ENCODE assay signal across 16 cellular contexts in the genomic region with DNA sequence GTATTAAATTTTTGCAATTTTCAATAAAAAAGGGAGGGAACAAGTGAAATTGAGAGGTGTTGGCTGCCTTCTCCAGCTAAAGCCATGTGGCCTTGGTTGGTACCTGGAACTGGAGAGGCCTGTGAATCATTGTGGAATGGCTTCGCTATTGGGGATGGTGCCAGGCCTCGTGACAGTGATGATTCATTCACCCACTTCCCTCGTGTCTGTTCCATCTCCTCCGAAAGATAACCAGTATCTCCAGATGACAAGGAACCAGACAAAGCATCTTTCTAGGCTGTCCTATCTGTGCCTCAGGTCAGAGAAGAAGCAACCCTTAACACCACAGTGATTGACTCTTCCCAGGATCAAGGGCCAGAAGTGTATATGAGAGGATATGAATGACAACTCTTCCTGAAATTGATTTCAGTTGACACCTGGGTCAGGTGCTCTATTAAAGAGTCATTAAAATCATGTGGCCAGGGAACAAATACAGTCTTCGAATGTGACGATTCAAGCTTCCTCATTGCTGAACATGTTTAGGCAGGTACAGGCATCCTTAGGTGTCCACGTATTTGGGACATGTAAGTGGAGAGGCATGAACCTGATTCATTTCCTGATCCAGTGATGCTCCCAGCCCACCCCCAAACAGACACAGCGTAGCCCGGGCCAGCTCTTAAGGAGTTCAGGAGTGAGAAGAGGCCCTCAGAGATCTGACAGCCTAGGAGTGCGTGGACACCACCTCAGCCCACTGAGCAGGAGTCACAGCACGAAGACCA. TPM values are rescaled to one million over a fixed set of nuclear protein-coding genes. Genes with fewer than 3 reads are reported as not detected.
A peak's percentile ranks its signal among the peaks of the same experiment; 100 is the strongest.
DNase-seq lines count a peak whose midpoint lies in the region; ATAC-seq, FAIRE-seq and TF ChIP-seq lines count a peak whose summit lies in the region.
"Had no signal": no experiment of that assay in that cellular context is flagged by ENCODE, and none has a peak within 500 bp of the region (broad histone marks: within the 10 kb centered on the region; RNA-seq: fewer than 3 reads in every experiment).

A gene with protein sequence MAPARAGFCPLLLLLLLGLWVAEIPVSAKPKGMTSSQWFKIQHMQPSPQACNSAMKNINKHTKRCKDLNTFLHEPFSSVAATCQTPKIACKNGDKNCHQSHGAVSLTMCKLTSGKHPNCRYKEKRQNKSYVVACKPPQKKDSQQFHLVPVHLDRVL (plus strand): TSS at position 687 of the 758 bp plus-strand sequence. CDS start 631 bp downstream, outside the sequence.

- H3K27ac Mint-ChIP-seq in nephron progenitor cell, result peak within 1 kb of the TSS; percentile 36
- no peak within 1 kb of the TSS for H3K27ac Mint-ChIP-seq in activated T-cell treated with anti-CD3 and anti-CD28 coated beads, Interleukin-2, amount 50 U/mL, for 72 hours
- H3K27ac Mint-ChIP-seq in activated CD4-positive, alpha-beta T cell treated with anti-CD3 and anti-CD28 coated beads for 36 hours, result no peak within 1 kb of the TSS
- H3K27ac Mint-ChIP-seq: activated T-helper 1 cell treated with anti-CD3 and anti-CD28 coated beads, Interleukin-12 subunit alpha, Interleukin-12 subunit beta, Interleukin-2, Interleukin-4 antibody, amounts not matched to agents 30 ng/mL and 10 ng/mL and 1 ng/mL, durations not matched to agents 14 hours and 24 hours and 36 hours; natural killer cell treated with Interleukin-12 subunit alpha and Interleukin-12 subunit beta and Interleukin-15 and Interleukin-18, amount 100 ng/mL, for 72 hours had no signal

- TF ChIP-seq CTCF in AG10803 (conservative IDR thresholded peaks at IDR 0.05; ENCODE audit: low read length) (no peak), epithelial cell of esophagus (IDR thresholded peaks at IDR 0.05; ENCODE audit: insufficient read depth, low read depth, low read length, missing control alignments) (no peak), nephron progenitor cell (IDR thresholded peaks at IDR 0.05) (no peak)

- DNase-seq in AG10803 (ENCODE audit: low read depth) (peak; percentile 58), RCC 7860 (ENCODE audit: low spot score) (peak; percentile 16), epithelial cell of esophagus (ENCODE audit: low read depth) (peak; percentile 98), nephron progenitor cell (no peak), NCI-H526 (lab: John Stamatoyannopoulos, UW) (no peak)
- no peak for DNase-seq in activated T-cell treated with anti-CD3 and anti-CD28 coated beads, Interleukin-2, amount 50 U/mL, for 72 hours
- no peak for DNase-seq in activated CD4-positive, alpha-beta T cell treated with anti-CD3 and anti-CD28 coated beads for 36 hours
- DNase-seq: cortex of kidney; NCI-H1694; OCI-M1; stimulated activated CD4-positive, alpha-beta T cell treated with anti-CD3 and anti-CD28 coated beads, Interleukin-4, amount 100 ng/mL, for 4 hours; tibial artery had no signal

- no peak for FAIRE-seq in RCC 7860 (lab: Jason Lieb, UNC)
- FAIRE-seq: TTC549 had no signal

- H3K4me3 Mint-ChIP-seq in nephron progenitor cell, result no peak within 1 kb of the TSS
- no peak within 1 kb of the TSS for H3K4me3 Mint-ChIP-seq in activated T-cell treated with anti-CD3 and anti-CD28 coated beads, Interleukin-2, amount 50 U/mL, for 72 hours
- H3K4me3 Mint-ChIP-seq in activated CD4-positive, alpha-beta T cell treated with anti-CD3 and anti-CD28 coated beads for 36 hours, result no peak within 1 kb of the TSS
- H3K4me3 Mint-ChIP-seq: activated T-helper 1 cell treated with anti-CD3 and anti-CD28 coated beads, Interleukin-12 subunit alpha, Interleukin-12 subunit beta, Interleukin-2, Interleukin-4 antibody, amounts not matched to agents 30 ng/mL and 10 ng/mL and 1 ng/mL, durations not matched to agents 14 hours and 24 hours and 36 hours; natural killer cell treated with Interleukin-12 subunit alpha and Interleukin-12 subunit beta and Interleukin-15 and Interleukin-18, amount 100 ng/mL, for 72 hours had no signal

- H3K36me3 Mint-ChIP-seq in nephron progenitor cell (ENCODE audit: low read depth), result no peaks in the 10 kb centered on the region
- H3K36me3 Mint-ChIP-seq in activated T-cell treated with anti-CD3 and anti-CD28 coated beads, Interleukin-2, amount 50 U/mL, for 72 hours (ENCODE audit: insufficient read depth in 2 of 2), result no peaks in the 10 kb centered on the region
- no peaks in the 10 kb centered on the region for H3K36me3 Mint-ChIP-seq in activated CD4-positive, alpha-beta T cell treated with anti-CD3 and anti-CD28 coated beads for 36 hours (ENCODE audit: low read depth)
- H3K36me3 Mint-ChIP-seq: natural killer cell treated with Interleukin-12 subunit alpha and Interleukin-12 subunit beta and Interleukin-15 and Interleukin-18, amount 100 ng/mL, for 72 hours had no signal

- H3K9me3 Mint-ChIP-seq in nephron progenitor cell, result no peaks in the 10 kb centered on the region
- no peaks in the 10 kb centered on the region for H3K9me3 Mint-ChIP-seq in activated T-cell treated with anti-CD3 and anti-CD28 coated beads, Interleukin-2, amount 50 U/mL, for 72 hours
- H3K9me3 Mint-ChIP-seq in activated CD4-positive, alpha-beta T cell treated with anti-CD3 and anti-CD28 coated beads for 36 hours (ENCODE audit: low read depth), result no peaks in the 10 kb centered on the region
- H3K9me3 Mint-ChIP-seq: activated T-helper 1 cell treated with anti-CD3 and anti-CD28 coated beads, Interleukin-12 subunit alpha, Interleukin-12 subunit beta, Interleukin-2, Interleukin-4 antibody, amounts not matched to agents 30 ng/mL and 10 ng/mL and 1 ng/mL, durations not matched to agents 14 hours and 24 hours and 36 hours; natural killer cell treated with Interleukin-12 subunit alpha and Interleukin-12 subunit beta and Interleukin-15 and Interleukin-18, amount 100 ng/mL, for 72 hours had no signal

- peaks cover 18% of the 10 kb centered on the region for H3K27me3 Mint-ChIP-seq in nephron progenitor cell (ENCODE audit: low read depth, poor library complexity)
- peaks cover 19% of the 10 kb centered on the region for H3K27me3 Mint-ChIP-seq in activated T-cell treated with anti-CD3 and anti-CD28 coated beads, Interleukin-2, amount 50 U/mL, for 72 hours (ENCODE audit: low read depth)
- H3K27me3 Mint-ChIP-seq in activated CD4-positive, alpha-beta T cell treated with anti-CD3 and anti-CD28 coated beads for 36 hours, result peaks cover 5% of the 10 kb centered on the region

- CTCF ChIA-PET in activated CD4-positive, alpha-beta T cell treated with anti-CD3 and anti-CD28 coated beads for 36 hours (lab: Charles Lee), result interaction anchor here (0.8 to 3.9 kb wide), 4 partner anchors 8 to 168 kb away, joined by 4 to 84 read pairs (median 10); no protein-coding TSS in a partner anchor

- POLR2A ChIA-PET in activated CD4-positive, alpha-beta T cell treated with anti-CD3 and anti-CD28 coated beads for 36 hours (lab: Charles Lee), result no interaction called here

- intact Hi-C loops in activated CD4-positive, alpha-beta T cell treated with anti-CD3 and anti-CD28 coated beads for 36 hours (cut with DNase I, micrococcal nuclease), result loop anchor here in 1 of 2 experiments (2.0 kb wide), 1 partner anchor 185 kb away; no protein-coding TSS in a partner anchor

- H3K4me1 Mint-ChIP-seq in nephron progenitor cell, result peaks cover 67% of the 10 kb centered on the region
- no peaks in the 10 kb centered on the region for H3K4me1 Mint-ChIP-seq in activated T-cell treated with anti-CD3 and anti-CD28 coated beads, Interleukin-2, amount 50 U/mL, for 72 hours (ENCODE audit: low read depth)
- peaks cover 6% of the 10 kb centered on the region for H3K4me1 Mint-ChIP-seq in activated CD4-positive, alpha-beta T cell treated with anti-CD3 and anti-CD28 coated beads for 36 hours

- ATAC-seq in activated T-cell treated with anti-CD3 and anti-CD28 coated beads, Interleukin-2, amount 50 U/mL, for 72 hours (replicated peaks in 1 of 2), result no peak
- no peak for ATAC-seq in HG03354 (IDR thresholded peaks at IDR 0.05; ENCODE audit: poor library complexity, severe bottlenecking, unreplicated experiment)
- no peak for ATAC-seq in activated CD4-positive, alpha-beta T cell treated with anti-CD3 and anti-CD28 coated beads for 36 hours

- H3K4me3 ChIP-seq in AG10803 (ENCODE audit: low read length) (no peak within 1 kb of the TSS), epithelial cell of esophagus (ENCODE audit: low read length) (peak within 1 kb of the TSS; percentile 21)
- H3K4me3 ChIP-seq: tibial artery had no signal

RNA-seq across cellular contexts. Expression of the gene that starts here (rescaled TPM):
- not detected for total RNA-seq in activated T-cell treated with anti-CD3 and anti-CD28 coated beads, Interleukin-2, amount 50 U/mL, for 72 hours
- not detected for total RNA-seq in activated CD4-positive, alpha-beta T cell treated with anti-CD3 and anti-CD28 coated beads for 36 hours
- total RNA-seq: activated T-helper 1 cell treated with anti-CD3 and anti-CD28 coated beads, Interleukin-12 subunit alpha, Interleukin-12 subunit beta, Interleukin-2, Interleukin-4 antibody, amounts not matched to agents 30 ng/mL and 10 ng/mL and 1 ng/mL, durations not matched to agents 14 hours and 24 hours and 36 hours; natural killer cell treated with Interleukin-12 subunit alpha and Interleukin-12 subunit beta and Interleukin-15 and Interleukin-18, amount 100 ng/mL, for 72 hours had no signal

Comparison
In these comparisons a context has a peak if more than half of its experiments do, and no peak if none do; other contexts are left out.
1. DNase-seq: peak in AG10803 (single experiment), RCC 7860 (single experiment) and epithelial cell of esophagus (single experiment); none in nephron progenitor cell (single experiment), activated T-cell treated with anti-CD3 and anti-CD28 coated beads, Interleukin-2, amount 50 U/mL, for 72 hours (0 of 2), NCI-H526 (0 of 2) and activated CD4-positive, alpha-beta T cell treated with anti-CD3 and anti-CD28 coated beads for 36 hours (single experiment).